16 cellular contexts compared by ENCODE assay signal in genomic region chr16:77759821-77760220, GRCh38. TPM values are rescaled to one million over a fixed set of nuclear protein-coding genes. Genes with fewer than 3 reads are reported as not detected.
DNase-seq lines count a peak whose midpoint lies in the region; ATAC-seq and TF ChIP-seq lines count a peak whose summit lies in the region.
"Had no signal": no experiment of that assay in that cellular context is flagged by ENCODE, and none has a peak within 500 bp of the region (broad histone marks: within the 10 kb centered on the region; RNA-seq: fewer than 3 reads in every experiment).

No MANE protein-coding gene starts in this region.

- in situ Hi-C loops in GM23248 (cut with MboI): no loop called here

- H3K36me3 Mint-ChIP-seq in endothelial cell (ENCODE audit: low read depth, unreplicated experiment): no peaks in the 10 kb centered on the region
- H3K36me3 Mint-ChIP-seq: CD4-positive, CD25-positive, alpha-beta regulatory T cell had no signal

- no peak overlapping the region for H2AK5ac ChIP-seq in mesendoderm (ENCODE audit: low read length)

- no peak overlapping the region for H3K4me2 ChIP-seq in GM23248 (ENCODE audit: unreplicated experiment)
- no peak overlapping the region for H3K4me2 ChIP-seq in mesendoderm (ENCODE audit: low read length)

- H3K4me1 ChIP-seq in GM23248 (ENCODE audit: insufficient read depth) (0 out of 2 replicates have a peak, but pooled peaks cover 7% of the 10 kb centered on the region), mesendoderm (ENCODE audit: control insufficient read depth, low read depth, low read length) (no peaks in the 10 kb centered on the region)

- H3K79me1 ChIP-seq in mesendoderm (ENCODE audit: low read length): no peaks in the 10 kb centered on the region

- H3K79me2 ChIP-seq in GM23248 (ENCODE audit: insufficient read depth): no peaks in the 10 kb centered on the region
- no peaks in the 10 kb centered on the region for H3K79me2 ChIP-seq in mesendoderm (ENCODE audit: control insufficient read depth, insufficient read depth, low read length)

- no peaks in the 10 kb centered on the region for H3K27me3 ChIP-seq in GM23248 (replicated peaks; ENCODE audit: insufficient read depth)
- H3K27me3 ChIP-seq in mesendoderm (ENCODE audit: insufficient read depth, low read length, poor library complexity): no peaks in the 10 kb centered on the region

- H3K27ac Mint-ChIP-seq in endothelial cell (ENCODE audit: unreplicated experiment): peak overlapping the region; percentile 62
- H3K27ac Mint-ChIP-seq: HFFc6 had no signal

- H3K4me1 Mint-ChIP-seq in endothelial cell (ENCODE audit: unreplicated experiment): no peaks in the 10 kb centered on the region
- H3K4me1 Mint-ChIP-seq: CD4-positive, CD25-positive, alpha-beta regulatory T cell had no signal

- H4K8ac ChIP-seq in mesendoderm (ENCODE audit: low read depth, low read length): no peak overlapping the region

- no peaks in the 10 kb centered on the region for H3K36me3 ChIP-seq in GM23248 (ENCODE audit: low read depth)
- no peaks in the 10 kb centered on the region for H3K36me3 ChIP-seq in mesendoderm (ENCODE audit: control insufficient read depth, insufficient read depth, low read length)

- H3K9me2 ChIP-seq in GM23248 (ENCODE audit: insufficient read depth): no peaks in the 10 kb centered on the region

- no peak overlapping the region for H3K23ac ChIP-seq in mesendoderm (ENCODE audit: low read length)

- no peak for TF ChIP-seq CTCF in endothelial cell (IDR thresholded peaks at IDR 0.05; ENCODE audit: unreplicated experiment)

- no peak overlapping the region for H2BK120ac ChIP-seq in mesendoderm (ENCODE audit: low read depth, low read length)

- H3F3A ChIP-seq in GM23248 (ENCODE audit: insufficient read depth): no peaks in the 10 kb centered on the region

- H3K4ac ChIP-seq in mesendoderm (ENCODE audit: low read depth, low read length): no peak overlapping the region

- no peak overlapping the region for H2AFZ ChIP-seq in GM23248

- no peaks in the 10 kb centered on the region for H4K20me1 ChIP-seq in GM23248 (ENCODE audit: insufficient read depth)

- H3K9ac ChIP-seq in GM23248 (no peak overlapping the region), mesendoderm (ENCODE audit: low read length) (no peak overlapping the region)

- 57 to 59% methylated on average over 3 of the region's 3 CpGs for WGBS in GM23248 (ENCODE audit: low coverage in 1 of 2, low lambda C conversion rate in 2 of 2, missing lambda C conversion rate in 2 of 2), 2 experiments
- WGBS in mesendoderm (ENCODE audit: extremely low coverage, insufficient coverage, low lambda C conversion rate): no CpG with 5 or more reads among the region's 3 CpGs

- H3K9me3 ChIP-seq in GM23248 (ENCODE audit: low read depth): no peaks in the 10 kb centered on the region

- no peak for ATAC-seq in GM19452 (IDR thresholded peaks at IDR 0.05; ENCODE audit: unreplicated experiment)
- ATAC-seq: Right ventricle myocardium inferior had no signal

- H3K27ac ChIP-seq in GM23248 (no peak overlapping the region), mesendoderm (ENCODE audit: low read depth, low read length) (no peak overlapping the region)

- no peak overlapping the region for H3K18ac ChIP-seq in mesendoderm (ENCODE audit: low read length)

- H2BK5ac ChIP-seq in mesendoderm (ENCODE audit: low read length): no peak overlapping the region

- H3K4me3 ChIP-seq in GM23248 (no peak overlapping the region), mesendoderm (ENCODE audit: low read length) (no peak overlapping the region)

- DNase-seq in GM23248 (peak; percentile 13), NCI-H524 treated with DMSO at 0.1 percent for 48 hours (lab: John Stamatoyannopoulos, UW) (peak; percentile 58), endothelial cell (ENCODE audit: low spot score) (no peak), mesendoderm (peak; percentile 36), GM03348 (ENCODE audit: low spot score) (no peak), COLO829 (ENCODE audit: low spot score) (no peak)
- no peak for DNase-seq in stimulated activated CD4-positive, alpha-beta T cell treated with anti-CD3 and anti-CD28 coated beads, Interleukin-15, amount 100 ng/mL, for 24 hours
- DNase-seq: Calu3; CD4-positive, CD25-positive, alpha-beta regulatory T cell; HFFc6; Karpas-422; NCI-H146; NCI-H2227 treated with DMSO at 0.1 percent for 48 hours had no signal

- H3K9me3 Mint-ChIP-seq in endothelial cell (ENCODE audit: unreplicated experiment): no peaks in the 10 kb centered on the region

- H4K5ac ChIP-seq in mesendoderm (ENCODE audit: low read length): no peak overlapping the region

- H3K56ac ChIP-seq in mesendoderm (ENCODE audit: low read length): no peak overlapping the region

- no peak overlapping the region for H3K4me3 Mint-ChIP-seq in endothelial cell (ENCODE audit: unreplicated experiment)
- H3K4me3 Mint-ChIP-seq: CD4-positive, CD25-positive, alpha-beta regulatory T cell; HFFc6 had no signal

- peaks cover 1% of the 10 kb centered on the region for H3K27me3 Mint-ChIP-seq in endothelial cell (ENCODE audit: unreplicated experiment)
- H3K27me3 Mint-ChIP-seq: CD4-positive, CD25-positive, alpha-beta regulatory T cell had no signal

- no peak overlapping the region for H2BK15ac ChIP-seq in mesendoderm (replicated peaks; ENCODE audit: low read depth)

RNA-seq across cellular contexts. Expression of gene VAT1L, which starts 28.5 kb away (rescaled TPM):
- total RNA-seq in GM23248 (2014; rRNA removed; shearing (Covaris generic)): 6.2 and 7.1 TPM in 2 replicates
- polyA plus RNA-seq in GM23248 (2016; fragmentation: Nextera tagmentation; extraction: Ambion mirVana): 6.2 and 6.4 TPM in 2 replicates
- 1.1 TPM for total RNA-seq in endothelial cell (ENCODE audit: unreplicated experiment)
- polyA plus RNA-seq in mesendoderm (2013, experiment 1 of 2): 33.5 TPM
- polyA plus RNA-seq in mesendoderm (2013, experiment 2 of 2): 34.9 TPM
- total RNA-seq: Calu3; CD4-positive, CD25-positive, alpha-beta regulatory T cell; G401; HFFc6 had no signal
- polyA plus RNA-seq: CD4-positive, CD25-positive, alpha-beta regulatory T cell had no signal

RNA-seq across cellular contexts. Expression of gene NUDT7, which starts 37.5 kb away (rescaled TPM):
- total RNA-seq in GM23248 (2014; rRNA removed; shearing (Covaris generic)): 3.0 and 3.5 TPM in 2 replicates
- polyA plus RNA-seq in GM23248 (2016; fragmentation: Nextera tagmentation; extraction: Ambion mirVana): 6.2 and 7.9 TPM in 2 replicates
- 7.9 TPM for total RNA-seq in endothelial cell (ENCODE audit: unreplicated experiment)
- polyA plus RNA-seq in mesendoderm (2013, experiment 1 of 2): 6.0 TPM
- polyA plus RNA-seq in mesendoderm (2013, experiment 2 of 2): 6.0 TPM

Comparison
In these comparisons a context has a peak if more than half of its experiments do, and no peak if none do; other contexts are left out.
1. DNase-seq: peak in GM23248 (single experiment), NCI-H524 treated with DMSO at 0.1 percent for 48 hours (single experiment) and mesendoderm (single experiment); none in endothelial cell (single experiment), GM03348 (single experiment), stimulated activated CD4-positive, alpha-beta T cell treated with anti-CD3 and anti-CD28 coated beads, Interleukin-15, amount 100 ng/mL, for 24 hours (single experiment) and COLO829 (single experiment).